Comparison of ENCODE assay signal across 8 cellular contexts in the genomic region with DNA sequence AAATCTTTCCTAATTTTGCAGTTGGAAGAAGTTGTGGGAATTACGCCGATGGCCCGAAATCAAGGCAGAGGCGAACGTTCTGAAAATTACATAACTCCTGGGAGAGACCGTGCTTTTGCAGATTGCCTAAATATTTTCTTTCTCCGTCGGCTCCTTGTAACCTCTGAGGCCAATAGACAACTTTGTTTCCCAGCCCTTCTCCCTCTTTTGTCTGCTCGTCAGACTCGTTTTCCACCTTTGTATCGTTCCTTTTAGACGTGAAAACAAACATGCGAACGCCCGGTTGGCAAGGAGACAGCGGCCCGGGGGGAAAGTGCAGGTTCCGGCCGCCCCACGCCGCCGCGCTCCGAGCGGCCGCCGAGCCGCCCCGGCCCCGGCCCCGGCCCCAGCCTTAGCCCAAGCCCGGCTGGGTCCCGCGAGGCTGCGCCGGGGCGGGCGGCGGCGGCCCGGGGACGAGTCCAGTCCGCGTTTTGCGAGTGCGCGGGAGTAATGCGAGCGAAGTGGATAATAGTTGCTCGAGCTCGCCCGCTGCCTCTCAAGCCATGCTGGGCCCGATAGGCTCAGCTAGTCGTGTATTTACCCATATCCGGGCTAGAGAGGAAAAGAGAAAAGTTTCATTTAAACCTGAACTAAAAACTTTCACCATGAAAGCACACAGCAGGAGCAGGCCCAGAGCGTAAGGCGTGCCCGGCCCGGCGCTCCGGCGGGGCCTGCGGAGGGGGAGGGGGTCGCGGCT. TPM values are rescaled to one million over a fixed set of nuclear protein-coding genes. Genes with fewer than 3 reads are reported as not detected.
DNase-seq lines count a peak whose midpoint lies in the region; ATAC-seq and TF ChIP-seq lines count a peak whose summit lies in the region.

ARID1B (plus strand) TSS at position 538 of the 736 bp plus-strand sequence. CDS start 303 bp downstream, outside the sequence.

- peak within 1 kb of the TSS; percentile 93 for H3K4me3 Mint-ChIP-seq in activated T-cell treated with anti-CD3 and anti-CD28 coated beads, Interleukin-2, amount 50 U/mL, for 4 hours
- H3K4me3 Mint-ChIP-seq in naive B cell: peak within 1 kb of the TSS; percentile 84 to 100 (median 97)
- H3K4me3 Mint-ChIP-seq in stimulated activated effector memory CD8-positive, alpha-beta T cell treated with anti-CD3 and anti-CD28 coated beads, Interleukin-12 subunit alpha, Interleukin-12 subunit beta, amount 100 ng/mL, for 72 hours: peak within 1 kb of the TSS; percentile 72

- H3K27me3 ChIP-seq in esophagus muscularis mucosa: no peaks in the 10 kb centered on the region

- TF ChIP-seq CTCF in esophagus muscularis mucosa (IDR thresholded peaks at IDR 0.05): no peak

- no peaks in the 10 kb centered on the region for H3K9me3 Mint-ChIP-seq in activated T-cell treated with anti-CD3 and anti-CD28 coated beads, Interleukin-2, amount 50 U/mL, for 4 hours
- no peaks in the 10 kb centered on the region for H3K9me3 Mint-ChIP-seq in naive B cell
- H3K9me3 Mint-ChIP-seq in stimulated activated effector memory CD8-positive, alpha-beta T cell treated with anti-CD3 and anti-CD28 coated beads, Interleukin-12 subunit alpha, Interleukin-12 subunit beta, amount 100 ng/mL, for 72 hours: no peaks in the 10 kb centered on the region

- H3K27ac Mint-ChIP-seq in naive B cell: peak within 1 kb of the TSS; percentile 94 to 99 (median 97)
- peak within 1 kb of the TSS; percentile 97 for H3K27ac Mint-ChIP-seq in stimulated activated effector memory CD8-positive, alpha-beta T cell treated with anti-CD3 and anti-CD28 coated beads, Interleukin-12 subunit alpha, Interleukin-12 subunit beta, amount 100 ng/mL, for 72 hours

- no peaks in the 10 kb centered on the region for H3K27me3 Mint-ChIP-seq in activated T-cell treated with anti-CD3 and anti-CD28 coated beads, Interleukin-2, amount 50 U/mL, for 4 hours (ENCODE audit: low read depth)
- H3K27me3 Mint-ChIP-seq in naive B cell: no peaks in the 10 kb centered on the region

- peak within 1 kb of the TSS; percentile 91 to 96 (median 94) for H3K4me3 ChIP-seq in esophagus muscularis mucosa

- DNase-seq in COR-L47 (lab: John Stamatoyannopoulos, UW) (peak; percentile 62), HT-29 (ENCODE audit: low spot score) (peak; percentile 69), esophagus muscularis mucosa (ENCODE audit: extremely low spot score) (no peak), naive B cell (peak; percentile 90)
- peak; percentile 71 for DNase-seq in activated T-cell treated with anti-CD3 and anti-CD28 coated beads, Interleukin-2, amount 50 U/mL, for 4 hours
- DNase-seq in stimulated activated effector memory CD8-positive, alpha-beta T cell treated with anti-CD3 and anti-CD28 coated beads, Interleukin-12 subunit alpha, Interleukin-12 subunit beta, amount 100 ng/mL, for 72 hours (ENCODE audit: low spot score in 2 of 2): peak; percentile 65 to 84

- 2% methylated on average over 47 of the region's 65 CpGs for WGBS in esophagus muscularis mucosa

- H3K27ac ChIP-seq in esophagus muscularis mucosa (replicated peaks in 1 of 4): peak within 1 kb of the TSS; percentile 97 to 99 (median 98)

- TF ChIP-seq POLR2A in esophagus muscularis mucosa (IDR thresholded peaks at IDR 0.05; ENCODE audit: low read depth): peak; percentile 37

- no peaks in the 10 kb centered on the region for H3K9me3 ChIP-seq in esophagus muscularis mucosa

- peaks cover 23 to 48% (median 40%) of the 10 kb centered on the region in 4 donors for H3K4me1 ChIP-seq in esophagus muscularis mucosa

- H3K36me3 Mint-ChIP-seq in activated T-cell treated with anti-CD3 and anti-CD28 coated beads, Interleukin-2, amount 50 U/mL, for 4 hours (ENCODE audit: insufficient read depth): no peaks in the 10 kb centered on the region
- H3K36me3 Mint-ChIP-seq in naive B cell: no peaks in the 10 kb centered on the region
- H3K36me3 Mint-ChIP-seq in stimulated activated effector memory CD8-positive, alpha-beta T cell treated with anti-CD3 and anti-CD28 coated beads, Interleukin-12 subunit alpha, Interleukin-12 subunit beta, amount 100 ng/mL, for 72 hours: peaks cover 43% of the 10 kb centered on the region

- H3K36me3 ChIP-seq in esophagus muscularis mucosa: no peaks in the 10 kb centered on the region

- intact Hi-C loops in esophagus muscularis mucosa (cut with DNase I): loop anchor here (2.0 to 5.0 kb wide), 2 partner anchors 90 to 405 kb away; no protein-coding TSS in a partner anchor

- H3K4me1 Mint-ChIP-seq in activated T-cell treated with anti-CD3 and anti-CD28 coated beads, Interleukin-2, amount 50 U/mL, for 4 hours (ENCODE audit: low read depth): peaks cover 29% of the 10 kb centered on the region
- peaks cover 12 to 55% (median 40%) of the 10 kb centered on the region in 3 donors for H3K4me1 Mint-ChIP-seq in naive B cell
- peaks cover 35% of the 10 kb centered on the region for H3K4me1 Mint-ChIP-seq in stimulated activated effector memory CD8-positive, alpha-beta T cell treated with anti-CD3 and anti-CD28 coated beads, Interleukin-12 subunit alpha, Interleukin-12 subunit beta, amount 100 ng/mL, for 72 hours

- no peak for TF ChIP-seq EP300 in esophagus muscularis mucosa (IDR thresholded peaks at IDR 0.05)

- ATAC-seq in GM19463 (IDR thresholded peaks at IDR 0.05; ENCODE audit: unreplicated experiment) (peak; percentile 43), naive B cell (ENCODE audit: low read depth in 2 of 2) (peak; percentile 67 to 70)
- ATAC-seq in activated T-cell treated with anti-CD3 and anti-CD28 coated beads, Interleukin-2, amount 50 U/mL, for 4 hours: peak; percentile 55 to 56
- peak; percentile 65 for ATAC-seq in stimulated activated effector memory CD8-positive, alpha-beta T cell treated with anti-CD3 and anti-CD28 coated beads, Interleukin-12 subunit alpha, Interleukin-12 subunit beta, amount 100 ng/mL, for 72 hours

TF ChIP-seq in PFSK-1, 5 proteins besides CTCF, POLR2A, EP300 and RAD21:
- TF ChIP-seq REST (IDR thresholded peaks at IDR 0.05; ENCODE audit: insufficient read depth in 1 of 2, low read depth in 2 of 2, low read length in 2 of 2): no peak
- peak; percentile 70; the same call in 1 of the 2 replicates for TF ChIP-seq TAF1 (IDR thresholded peaks at IDR 0.05; ENCODE audit: borderline replicate concordance, insufficient read depth, low read length)

RNA-seq across cellular contexts. Expression of gene ARID1B, which starts in this region (rescaled TPM):
- total RNA-seq in HT-29 (2014; rRNA removed; shearing (Covaris generic)): 24.7 and 34.6 TPM in 2 replicates
- polyA plus RNA-seq in PFSK-1 (2012; ENCODE audit: insufficient read length, low read depth): 36.6 TPM
- total RNA-seq in activated T-cell treated with anti-CD3 and anti-CD28 coated beads, Interleukin-2, amount 50 U/mL, for 4 hours: 10 to 100 TPM; 45.6 to 46.6 (median 46.0) TPM
- total RNA-seq in esophagus muscularis mucosa: 10 to 100 TPM; 55.0 to 87.2 (median 72.7) TPM
- polyA plus RNA-seq in naive B cell (ENCODE audit: low read depth in 6 of 6): 10 to 100 TPM; 16.6 to 44.1 (median 27.5) TPM
